Comparison of ENCODE assay signal across 8 cellular contexts in the genomic region with DNA sequence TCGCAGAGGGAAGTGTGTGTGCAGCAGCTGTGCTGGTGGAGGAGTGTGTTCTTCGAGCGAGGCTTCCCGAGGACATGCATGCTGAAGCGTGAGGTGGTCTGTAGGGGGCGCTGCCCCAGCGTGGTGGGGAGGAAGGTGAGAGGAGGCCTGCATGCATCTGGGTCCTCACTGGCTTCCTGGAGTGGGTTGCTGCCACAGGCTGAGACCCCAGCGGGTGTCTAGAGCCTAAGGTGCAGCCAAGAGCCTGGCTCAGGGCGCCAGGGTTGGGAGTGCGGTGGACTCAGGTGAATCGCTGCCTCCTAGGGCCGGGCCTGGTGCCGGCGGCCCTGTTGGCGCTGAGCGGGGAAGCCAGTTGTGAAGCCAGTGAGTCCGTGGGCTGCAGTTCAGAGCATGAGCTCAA. TPM values are rescaled to one million over a fixed set of nuclear protein-coding genes. Genes with fewer than 3 reads are reported as not detected.
DNase-seq lines count a peak whose midpoint lies in the region; ATAC-seq, FAIRE-seq and TF ChIP-seq lines count a peak whose summit lies in the region.
"Had no signal": no experiment of that assay in that cellular context is flagged by ENCODE, and none has a peak within 500 bp of the region (broad histone marks: within the 10 kb centered on the region; RNA-seq: fewer than 3 reads in every experiment).

No MANE protein-coding gene starts in this region.

- no peak for FAIRE-seq in keratinocyte (lab: Jason Lieb, UNC)

- peaks cover 2% of the 10 kb centered on the region for H4K20me1 ChIP-seq in keratinocyte (ENCODE audit: control insufficient read depth, extremely low read depth, insufficient read depth, low read length)

- in situ Hi-C loops in Panc1 (cut with HindIII; ENCODE audit: low pct_unique_long_range_greater_than_20kb, low sequenced_read_pairs), result no loop called here

- no peaks in the 10 kb centered on the region for H3K9me1 ChIP-seq in keratinocyte (ENCODE audit: control insufficient read depth, extremely low read depth, insufficient read depth, low read length)

- H3K4me1 ChIP-seq in Panc1 (ENCODE audit: control insufficient read depth, insufficient read depth, low read length) (no peaks in the 10 kb centered on the region), keratinocyte (ENCODE audit: control insufficient read depth, extremely low read depth, insufficient read depth, low read length) (peaks cover 2% of the 10 kb centered on the region), left ventricle myocardium inferior (no peaks in the 10 kb centered on the region)

- TF ChIP-seq CTCF in GM12865 (IDR thresholded peaks at IDR 0.05; ENCODE audit: insufficient read depth, low read depth, low read length, missing control alignments) (peak; percentile 28), Panc1 (IDR thresholded peaks at IDR 0.05) (peak; percentile 34; the same call in 1 of the 2 replicates), keratinocyte (optimal IDR thresholded peaks at IDR 0.05 in 1 of 3, IDR thresholded peaks at IDR 0.05 in 1 of 3, conservative IDR thresholded peaks at IDR 0.05 in 1 of 3; ENCODE audit: extremely low read depth in 1 of 3, insufficient read depth in 2 of 3, low read length in 3 of 3) (peak; percentile 42 to 64 (median 44)), left ventricle myocardium inferior (IDR thresholded peaks at IDR 0.05; ENCODE audit: borderline replicate concordance) (no peak)

- peaks cover 3% of the 10 kb centered on the region for H3K79me2 ChIP-seq in keratinocyte (ENCODE audit: control insufficient read depth, insufficient read depth, low read length)

- DNase-seq in GM12865 (ENCODE audit: low read depth) (no peak), Panc1 (ENCODE audit: low read depth, low spot score) (no peak), keratinocyte (ENCODE audit: low read depth, low spot score) (no peak), left ventricle myocardium inferior (no peak)
- DNase-seq: mesenchymal stem cell had no signal

- peaks cover 11% of the 10 kb centered on the region; the same call in 1 of the 2 replicates for H3K36me3 ChIP-seq in Panc1 (ENCODE audit: control insufficient read depth, insufficient read depth, low read length)
- H3K36me3 ChIP-seq in keratinocyte (ENCODE audit: control insufficient read depth in 2 of 2, extremely low read depth in 1 of 2, insufficient read depth in 2 of 2, low read length in 2 of 2), result peaks cover 26 to 33% of the 10 kb centered on the region in 2 experiments
- peaks cover 97% of the 10 kb centered on the region for H3K36me3 ChIP-seq in left ventricle myocardium inferior

- dilution Hi-C loops in keratinocyte (cut with MboI; ENCODE audit: extremely low pct_ligation_motif_present, low sequenced_read_pairs), result no loop called here

- CTCF ChIA-PET in Panc1 (lab: Charles Lee), result interaction anchor here (0.6 kb wide), 1 partner anchor 168 kb away, joined by 6 read pairs; no protein-coding TSS in a partner anchor

- H3K4me3 ChIP-seq in GM12865 (ENCODE audit: low read depth, low read length) (no peak overlapping the region), Panc1 (ENCODE audit: low read depth in 2 of 2, low read length in 2 of 2) (no peak overlapping the region), keratinocyte (ENCODE audit: control insufficient read depth in 2 of 3, extremely low read depth in 1 of 3, insufficient read depth in 2 of 3, low read depth in 1 of 3, low read length in 3 of 3) (no peak overlapping the region), left ventricle myocardium inferior (no peak overlapping the region)
- H3K4me3 ChIP-seq: SK-N-MC had no signal

- no peak overlapping the region for H2AFZ ChIP-seq in keratinocyte (ENCODE audit: control insufficient read depth, low read length)

- no peak overlapping the region for H3K27ac ChIP-seq in Panc1 (ENCODE audit: low read length)
- no peak overlapping the region for H3K27ac ChIP-seq in keratinocyte (ENCODE audit: control insufficient read depth, insufficient read depth, low read length)
- no peak overlapping the region for H3K27ac ChIP-seq in left ventricle myocardium inferior (replicated peaks)
- H3K27ac ChIP-seq: SK-N-MC had no signal

- BruUV-seq in Panc1 (replicated peaks; lab: Mats Ljungman, UMichigan), result no TSS peak

- ATAC-seq in Panc1, result 0 out of 2 replicates have a peak, but pooled peaks have one; percentile 42
- ATAC-seq in GM21619 (IDR thresholded peaks at IDR 0.05; ENCODE audit: unreplicated experiment), result no peak
- ATAC-seq in HG03045 (IDR thresholded peaks at IDR 0.05; ENCODE audit: unreplicated experiment), result no peak

- intact Hi-C loops in Panc1 (cut with micrococcal nuclease; ENCODE audit: unreplicated experiment), result no loop called here
- intact Hi-C loops in left ventricle myocardium inferior (cut with micrococcal nuclease), result no loop called here

- no peak overlapping the region for H3K4me2 ChIP-seq in keratinocyte (ENCODE audit: control insufficient read depth, extremely low read depth, insufficient read depth, low read depth, low read length)

- H3K9me3 ChIP-seq in Panc1 (ENCODE audit: control insufficient read depth, insufficient read depth, low read depth, low read length), result no peaks in the 10 kb centered on the region
- H3K9me3 ChIP-seq in keratinocyte (ENCODE audit: control insufficient read depth, low read depth, low read length), result no peaks in the 10 kb centered on the region
- no peaks in the 10 kb centered on the region for H3K9me3 ChIP-seq in left ventricle myocardium inferior (replicated peaks)

- H3K27me3 ChIP-seq in Panc1 (ENCODE audit: control insufficient read depth, insufficient read depth, low read length) (no peaks in the 10 kb centered on the region), keratinocyte (ENCODE audit: control insufficient read depth, extremely low read depth, insufficient read depth, low read length) (no peaks in the 10 kb centered on the region), left ventricle myocardium inferior (ENCODE audit: low read depth) (no peaks in the 10 kb centered on the region)

- POLR2A ChIA-PET in Panc1 (lab: Charles Lee), result no interaction called here

- no peak overlapping the region for H3K9ac ChIP-seq in keratinocyte (ENCODE audit: control insufficient read depth, extremely low read depth, insufficient read depth, low read length)

RNA-seq across cellular contexts. Expression of a gene that starts 7.5 kb away (rescaled TPM):
- total RNA-seq in Panc1 (2021; ENCODE audit: unreplicated experiment) (5.4 TPM), left ventricle myocardium inferior (5.5 TPM)
- 8.5 TPM for polyA plus RNA-seq in Panc1 (2012; ENCODE audit: insufficient read length)
- 2.0 to 3.5 TPM (median 2.4 TPM) in 3 replicates for polyA plus RNA-seq in keratinocyte
- 1.6 TPM for polyA plus RNA-seq in keratinocyte (2011; ENCODE audit: low read depth)
- polyA plus RNA-seq in keratinocyte (2011; cell fraction: cytosol; rRNA removed), result 1.6 and 2.9 TPM in 2 replicates
- polyA plus RNA-seq in keratinocyte (2011; cell fraction: nucleus; rRNA removed), result 3.9 and 4.7 TPM in 2 replicates
- polyA plus RNA-seq in keratinocyte (2012; ENCODE audit: low replicate concordance), result 2.1 and 6.1 TPM in 2 replicates
- polyA minus RNA-seq in keratinocyte, result 2.4 to 3.8 TPM (median 2.4 TPM) in 3 replicates
- polyA minus RNA-seq in keratinocyte (2011; cell fraction: cytosol; rRNA and poly(A)+ RNA removed), result 3.5 TPM
- 1.8 and 2.1 TPM in 2 replicates for polyA minus RNA-seq in keratinocyte (2011; cell fraction: nucleus; rRNA and poly(A)+ RNA removed)

RNA-seq across cellular contexts. Expression of a gene that starts 19.9 kb away (rescaled TPM):
- total RNA-seq in Panc1 (2021; ENCODE audit: unreplicated experiment) (38.7 TPM), left ventricle myocardium inferior (7.4 TPM)
- polyA plus RNA-seq in Panc1 (2012; ENCODE audit: insufficient read length), result 41.5 TPM
- 0.94 to 3.7 TPM (median 1.1 TPM) in 3 replicates for polyA plus RNA-seq in keratinocyte
- polyA plus RNA-seq in keratinocyte (2011; ENCODE audit: low read depth), result 3.0 TPM
- 1.4 and 2.1 TPM in 2 replicates for polyA plus RNA-seq in keratinocyte (2011; cell fraction: cytosol; rRNA removed)
- 8.9 and 11.2 TPM in 2 replicates for polyA plus RNA-seq in keratinocyte (2011; cell fraction: nucleus; rRNA removed)
- 4.7 and 10.9 TPM in 2 replicates for polyA plus RNA-seq in keratinocyte (2012; ENCODE audit: low replicate concordance)
- polyA minus RNA-seq in keratinocyte, result 1.5 to 17.4 TPM (median 2.2 TPM) in 3 replicates
- polyA minus RNA-seq in keratinocyte (2011; cell fraction: cytosol; rRNA and poly(A)+ RNA removed), result 2.5 TPM
- 3.7 and 5.2 TPM in 2 replicates for polyA minus RNA-seq in keratinocyte (2011; cell fraction: nucleus; rRNA and poly(A)+ RNA removed)

RNA-seq across cellular contexts. Expression of a gene that starts 28.6 kb away (rescaled TPM):
- total RNA-seq in Panc1 (2021; ENCODE audit: unreplicated experiment) (26.9 TPM), left ventricle myocardium inferior (12.2 TPM)
- polyA plus RNA-seq in Panc1 (2012; ENCODE audit: insufficient read length), result 31.0 TPM
- 8.1 to 12.7 TPM (median 10.8 TPM) in 3 replicates for polyA plus RNA-seq in keratinocyte
- 2.3 TPM for polyA plus RNA-seq in keratinocyte (2011; ENCODE audit: low read depth)
- polyA plus RNA-seq in keratinocyte (2011; cell fraction: cytosol; rRNA removed), result 10.3 and 13.2 TPM in 2 replicates
- polyA plus RNA-seq in keratinocyte (2011; cell fraction: nucleus; rRNA removed), result 16.6 and 23.6 TPM in 2 replicates
- 8.0 and 11.6 TPM in 2 replicates for polyA plus RNA-seq in keratinocyte (2012; ENCODE audit: low replicate concordance)
- 11.8 to 14.7 TPM (median 13.6 TPM) in 3 replicates for polyA minus RNA-seq in keratinocyte
- polyA minus RNA-seq in keratinocyte (2011; cell fraction: cytosol; rRNA and poly(A)+ RNA removed), result 10.6 TPM
- 12.5 and 14.9 TPM in 2 replicates for polyA minus RNA-seq in keratinocyte (2011; cell fraction: nucleus; rRNA and poly(A)+ RNA removed)

RNA-seq across cellular contexts. Expression of a gene that starts 32.9 kb away (rescaled TPM):
- 3.7 TPM for total RNA-seq in Panc1 (2021; ENCODE audit: unreplicated experiment)
- polyA plus RNA-seq in Panc1 (2012; ENCODE audit: insufficient read length), result 1.8 TPM
- 0.34 to 0.55 TPM (median 0.50 TPM) in 3 replicates for polyA plus RNA-seq in keratinocyte
- polyA plus RNA-seq in keratinocyte (2011; ENCODE audit: low read depth), result 1.2 TPM
- 0.19 and 0.44 TPM in 2 replicates for polyA plus RNA-seq in keratinocyte (2011; cell fraction: cytosol; rRNA removed)
- polyA plus RNA-seq in keratinocyte (2011; cell fraction: nucleus; rRNA removed), result 3.5 and 5.4 TPM in 2 replicates
- 0.29 and 0.63 TPM in 2 replicates for polyA plus RNA-seq in keratinocyte (2012; ENCODE audit: low replicate concordance)
- 0.63 to 3.0 TPM (median 0.70 TPM) in 3 replicates for polyA minus RNA-seq in keratinocyte
- 0.38 TPM for polyA minus RNA-seq in keratinocyte (2011; cell fraction: cytosol; rRNA and poly(A)+ RNA removed)
- 0.42 and 1.4 TPM in 2 replicates for polyA minus RNA-seq in keratinocyte (2011; cell fraction: nucleus; rRNA and poly(A)+ RNA removed)
- total RNA-seq in left ventricle myocardium inferior, result 0.77 TPM

RNA-seq across cellular contexts. Expression of a gene that starts 54.1 kb away (rescaled TPM):
- total RNA-seq in Panc1 (2021; ENCODE audit: unreplicated experiment) (52.3 TPM), left ventricle myocardium inferior (6.3 TPM)
- polyA plus RNA-seq in Panc1 (2012; ENCODE audit: insufficient read length), result 67.1 TPM
- polyA plus RNA-seq in keratinocyte, result 9.6 to 15.0 TPM (median 10.2 TPM) in 3 replicates
- polyA plus RNA-seq in keratinocyte (2011; ENCODE audit: low read depth), result 2.2 TPM
- 5.7 and 16.5 TPM in 2 replicates for polyA plus RNA-seq in keratinocyte (2011; cell fraction: cytosol; rRNA removed)
- polyA plus RNA-seq in keratinocyte (2011; cell fraction: nucleus; rRNA removed), result 24.0 and 32.9 TPM in 2 replicates
- 8.3 and 25.1 TPM in 2 replicates for polyA plus RNA-seq in keratinocyte (2012; ENCODE audit: low replicate concordance)
- 8.6 to 28.7 TPM (median 11.7 TPM) in 3 replicates for polyA minus RNA-seq in keratinocyte
- 46.2 TPM for polyA minus RNA-seq in keratinocyte (2011; cell fraction: cytosol; rRNA and poly(A)+ RNA removed)
- 18.1 and 25.4 TPM in 2 replicates for polyA minus RNA-seq in keratinocyte (2011; cell fraction: nucleus; rRNA and poly(A)+ RNA removed)
